In genomic region chr16:22191089-22191965, GRCh38 we compare ENCODE assay signal across 8 cellular contexts.
DNase-seq lines count a peak whose midpoint lies in the region; ATAC-seq and TF ChIP-seq lines count a peak whose summit lies in the region.

No MANE protein-coding gene starts in this region.

- peak; percentile 30 for ATAC-seq in HG03439 (IDR thresholded peaks at IDR 0.05; ENCODE audit: unreplicated experiment)

- H3K4me3 ChIP-seq in AG09309 (ENCODE audit: control insufficient read depth, low read depth, low read length) (peak overlapping the region; percentile 54), choroid plexus epithelial cell (ENCODE audit: low read depth, low read length) (peak overlapping the region; percentile 69)

- DNase-seq in AG09309 (ENCODE audit: low read depth) = peak; percentile 90
- peak; percentile 70 for DNase-seq in GM19238 (ENCODE audit: insufficient read length, low spot score)
- DNase-seq in NCI-H510A treated with DMSO at 0.1 percent for 48 hours (lab: John Stamatoyannopoulos, UW) = peak; percentile 98
- peak; percentile 99 to 100 for DNase-seq in activated CD4-positive, alpha-beta T cell treated with anti-CD3 and anti-CD28 coated beads for 4 hours
- DNase-seq in choroid plexus epithelial cell (ENCODE audit: low read depth) = peak; percentile 99
- DNase-seq in left kidney (ENCODE audit: low read depth, low spot score) = peak; percentile 98
- DNase-seq in stimulated activated CD4-positive, alpha-beta T cell treated with anti-CD3 and anti-CD28 coated beads, Interleukin-2, amount 100 ng/mL, for 24 hours = peak; percentile 99

- TF ChIP-seq CTCF in AG09309 (IDR thresholded peaks at IDR 0.05; ENCODE audit: control insufficient read depth, insufficient read depth, low read depth, low read length, missing control alignments) (no peak), choroid plexus epithelial cell (conservative IDR thresholded peaks at IDR 0.05; ENCODE audit: low read depth, low read length) (no peak)

Comparison
In these comparisons a context has a peak if more than half of its experiments do, and no peak if none do; other contexts are left out.
1. Peak in every context shown above with its lines: DNase-seq, ATAC-seq and H3K4me3 ChIP-seq.